ENCODE assay signal across 10 cellular contexts in the genomic region with DNA sequence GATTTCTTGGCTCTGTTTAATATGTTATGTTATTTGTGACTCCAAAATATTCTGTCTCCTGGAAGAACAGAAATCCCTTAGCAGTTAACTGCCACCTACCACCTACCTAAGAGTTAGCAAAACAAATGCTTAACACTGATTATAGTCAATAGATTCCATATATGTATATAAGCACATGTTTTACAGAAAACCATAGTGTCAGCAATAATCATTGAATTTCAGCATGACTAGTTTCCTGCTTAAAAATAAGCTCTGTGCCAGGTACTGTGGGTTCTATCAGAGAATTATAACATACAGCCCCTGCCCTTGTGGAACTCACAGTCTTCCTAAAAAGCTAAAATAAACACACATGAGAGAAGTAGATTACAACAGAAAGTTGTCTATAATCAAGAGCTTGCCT.
"Had no signal": no experiment of that assay in that cellular context is flagged by ENCODE, and none has a peak within 500 bp of the region (broad histone marks: within the 10 kb centered on the region; RNA-seq: fewer than 3 reads in every experiment).

No MANE protein-coding gene starts in this region.

- DNase-seq: GM23248, GOT3, H7, HFFc6, Karpas-422, KBM-7 had no signal

- H3K9ac ChIP-seq: GM23248, KMS-11 had no signal

- H3K9me3 ChIP-seq: HAP-1 had no signal

- H3K4me3 ChIP-seq: GM23248, HAP-1 had no signal

- H3K4me2 ChIP-seq: KMS-11 had no signal

- ATAC-seq: HCT116 had no signal

- H3K27ac ChIP-seq: GM23248, KMS-11 had no signal

- H3K36me3 ChIP-seq: HAP-1 had no signal

- H2AFZ ChIP-seq: GM23248 had no signal

- FAIRE-seq: HTR-8/SVneo had no signal

- H3K4me1 ChIP-seq: HAP-1 had no signal
